19 cellular contexts compared by ENCODE assay signal in the genomic region with DNA sequence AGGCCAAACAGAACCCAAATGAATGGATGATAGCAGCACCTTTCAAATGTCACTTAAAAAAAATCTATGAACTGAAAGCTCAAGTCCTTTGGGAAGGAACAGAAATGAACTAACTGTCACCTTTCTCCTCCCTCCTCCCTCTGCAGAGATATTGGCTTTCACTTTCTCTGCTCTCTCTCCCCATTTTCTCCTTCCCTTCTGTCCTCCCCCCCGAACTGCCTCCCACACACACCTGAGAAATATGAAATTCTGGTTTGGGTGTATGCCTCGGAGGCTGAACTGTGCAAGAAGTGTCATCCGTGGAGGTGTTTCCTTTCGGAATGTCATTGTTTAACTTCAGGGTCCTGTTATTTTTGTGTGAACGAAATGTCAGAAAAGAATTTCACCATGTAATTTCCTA.
A peak's percentile ranks its signal among the peaks of the same experiment; 100 is the strongest.
DNase-seq lines count a peak whose midpoint lies in the region; ATAC-seq and TF ChIP-seq lines count a peak whose summit lies in the region.
"Had no signal": no experiment of that assay in that cellular context is flagged by ENCODE, and none has a peak within 500 bp of the region (broad histone marks: within the 10 kb centered on the region; RNA-seq: fewer than 3 reads in every experiment).

No MANE protein-coding gene starts in this region.

- CTCF ChIA-PET in MCF 10A (lab: Yijun Ruan, JAX), result interaction anchor here (1.7 to 4.2 kb wide), 2 partner anchors 9 to 13 kb away, joined by 5 to 17 read pairs; no protein-coding TSS in a partner anchor

- H3K4me3 Mint-ChIP-seq in MCF 10A (ENCODE audit: unreplicated experiment), result peak overlapping the region; percentile 35
- H3K4me3 Mint-ChIP-seq: IgD-negative memory B cell had no signal

- intact Hi-C loops in MCF 10A (cut with micrococcal nuclease), result no loop called here
- intact Hi-C loops in uterus (cut with DNase I; ENCODE audit: low total_unique reads), result no loop called here

- no TSS peak for BruUV-seq in MCF 10A (replicated peaks; lab: Mats Ljungman, UMichigan)

- no peaks in the 10 kb centered on the region for H3K4me1 ChIP-seq in uterus
- H3K4me1 ChIP-seq: SJCRH30 had no signal

- H3K36me3 ChIP-seq in uterus, result no peaks in the 10 kb centered on the region
- H3K36me3 ChIP-seq: SJCRH30 had no signal

- TF ChIP-seq CTCF in MCF 10A (IDR thresholded peaks at IDR 0.05; ENCODE audit: unreplicated experiment) (no peak), uterus (IDR thresholded peaks at IDR 0.05) (no peak)

- TF ChIP-seq POLR2A in uterus (IDR thresholded peaks at IDR 0.05), result no peak

- DNase-seq in NCI-H2029 treated with DMSO at 0.1 percent for 48 hours (lab: John Stamatoyannopoulos, UW) (peak; percentile 68), NCI-H2029 (lab: John Stamatoyannopoulos, UW) (no peak), MCF 10A (ENCODE audit: unreplicated experiment) (no peak), putamen (ENCODE audit: low spot score) (peak; percentile 14), SKM-1 treated with dmso at 0.1 percent for 144 hours (lab: John Stamatoyannopoulos, UW; ENCODE audit: unreplicated experiment) (no peak), uterus (no peak)
- DNase-seq: C1 segment of cervical spinal cord; GDM1; H7; Kasumi-1; NCI-H187 treated with DMSO at 0.1 percent for 48 hours; NCI-H524 treated with DMSO at 0.1 percent for 48 hours; NK-92 treated with Interleukin-12 subunit alpha and Interleukin-12 subunit beta, amount 100 ng/mL, for 24 hours; SJCRH30 had no signal

- H3K27me3 ChIP-seq in uterus, result no peaks in the 10 kb centered on the region

- H3K4me1 Mint-ChIP-seq in MCF 10A (ENCODE audit: insufficient read depth, unreplicated experiment), result peaks cover 11% of the 10 kb centered on the region
- H3K4me1 Mint-ChIP-seq: IgD-negative memory B cell had no signal

- H3K9me3 Mint-ChIP-seq in MCF 10A (ENCODE audit: unreplicated experiment), result no peaks in the 10 kb centered on the region

- no peak overlapping the region for H3K4me3 ChIP-seq in uterus
- H3K4me3 ChIP-seq: SJCRH30 had no signal

- no peak overlapping the region for H3K27ac ChIP-seq in uterus
- H3K27ac ChIP-seq: HL-60, RWPE1, SJCRH30 had no signal

- H3K9me3 ChIP-seq in uterus, result no peaks in the 10 kb centered on the region
- H3K9me3 ChIP-seq: SJCRH30 had no signal

- peak; percentile 62 for ATAC-seq in HG02870 (IDR thresholded peaks at IDR 0.05; ENCODE audit: unreplicated experiment)
- no peak for ATAC-seq in HG02588 (IDR thresholded peaks at IDR 0.05; ENCODE audit: unreplicated experiment)

- H3K27me3 Mint-ChIP-seq in MCF 10A (ENCODE audit: insufficient read depth, unreplicated experiment), result peaks cover 91% of the 10 kb centered on the region

- POLR2A ChIA-PET in MCF 10A (lab: Yijun Ruan, JAX), result no interaction called here

- no peak overlapping the region for H3K27ac Mint-ChIP-seq in MCF 10A (ENCODE audit: low read depth, unreplicated experiment)
- H3K27ac Mint-ChIP-seq: IgD-negative memory B cell had no signal

- H3K36me3 Mint-ChIP-seq in MCF 10A (ENCODE audit: insufficient read depth, unreplicated experiment), result no peaks in the 10 kb centered on the region
- H3K36me3 Mint-ChIP-seq: IgD-negative memory B cell had no signal

Comparison
In these comparisons a context has a peak if more than half of its experiments do, and no peak if none do; other contexts are left out.
1. DNase-seq: peak in NCI-H2029 treated with DMSO at 0.1 percent for 48 hours (single experiment) and putamen (single experiment); none in NCI-H2029 (single experiment), MCF 10A (single experiment), SKM-1 treated with dmso at 0.1 percent for 144 hours (single experiment) and uterus (0 of 2).